ENCODE assay signal across 14 cellular contexts in genomic region chr6:166402582-166403277, GRCh38. TPM values are rescaled to one million over a fixed set of nuclear protein-coding genes. Genes with fewer than 3 reads are reported as not detected.
A peak's percentile ranks its signal among the peaks of the same experiment; 100 is the strongest.
DNase-seq lines count a peak whose midpoint lies in the region; ATAC-seq and TF ChIP-seq lines count a peak whose summit lies in the region.
"Had no signal": no experiment of that assay in that cellular context is flagged by ENCODE, and none has a peak within 500 bp of the region (broad histone marks: within the 10 kb centered on the region; RNA-seq: fewer than 3 reads in every experiment).

No MANE protein-coding gene starts in this region.

- H3K4me2 ChIP-seq in SK-N-SH, result no peak overlapping the region
- H3K4me2 ChIP-seq: smooth muscle cell had no signal

- H3F3A ChIP-seq in SK-N-SH (replicated peaks; ENCODE audit: insufficient read depth), result no peaks in the 10 kb centered on the region

- 5% methylated on average over 6 of the region's 6 CpGs for WGBS in SK-N-SH (ENCODE audit: low lambda C conversion rate)
- WGBS in right cardiac atrium, result 34% methylated on average over 6 of the region's 6 CpGs

- in situ Hi-C loops in G401 (cut with HindIII; ENCODE audit: low sequenced_read_pairs), result no loop called here

- no peak overlapping the region for H3K9ac ChIP-seq in SK-N-SH

- no peak for TF ChIP-seq CTCF in AG09309 (IDR thresholded peaks at IDR 0.05; ENCODE audit: control insufficient read depth, insufficient read depth, low read depth, low read length, missing control alignments)
- no peak for TF ChIP-seq CTCF in SK-N-SH (IDR thresholded peaks at IDR 0.05)

- no peaks in the 10 kb centered on the region for H3K9me2 ChIP-seq in SK-N-SH

- H2AFZ ChIP-seq in SK-N-SH (ENCODE audit: low read depth), result no peak overlapping the region; the same call in 1 of the 2 replicates

- POLR2A ChIA-PET in SK-N-SH (lab: Yijun Ruan, JAX), result interaction anchor here (0.6 kb wide), 1 partner anchor 36 kb away, joined by 5 read pairs; no protein-coding TSS in a partner anchor

- H3K27ac ChIP-seq in SK-N-SH (ENCODE audit: low read depth in 2 of 2, low read length in 1 of 2), result peak overlapping the region; percentile 25 to 87; a peak in 2 of 4 replicates
- H3K27ac ChIP-seq in right cardiac atrium (ENCODE audit: low read length), result no peak overlapping the region
- H3K27ac ChIP-seq: gastroesophageal sphincter, thoracic aorta had no signal

- no peaks in the 10 kb centered on the region for H3K36me3 ChIP-seq in SK-N-SH (replicated peaks in 1 of 2; ENCODE audit: control insufficient read depth in 1 of 2, insufficient read depth in 2 of 2, low read length in 1 of 2)
- H3K36me3 ChIP-seq: gastroesophageal sphincter, thoracic aorta had no signal

- ATAC-seq in GM21528 (IDR thresholded peaks at IDR 0.05; ENCODE audit: low FRiP score, unreplicated experiment) (no peak), right cardiac atrium (no peak)
- ATAC-seq: activated CD8-positive, alpha-beta T cell treated with anti-CD3 and anti-CD28 coated beads, Interleukin-2, amount 10 ng/mL, durations not matched to agents 7 days and 5 days; gastroesophageal sphincter had no signal

- intact Hi-C loops in right cardiac atrium (cut with DNase I), result loop anchor here (5.0 to 10.0 kb wide), 3 partner anchors 125 to 238 kb away; partner anchors contain the start of gene TBXT (in 1 of the 4)

- H4K20me1 ChIP-seq in SK-N-SH (ENCODE audit: insufficient read depth), result no peaks in the 10 kb centered on the region

- DNase-seq in AG09309 (ENCODE audit: low read depth), result peak; percentile 47
- peak; percentile 26 for DNase-seq in EL
- DNase-seq in SK-N-SH, result peak; percentile 80
- peak; percentile 56 for DNase-seq in fibroblast of the conjunctiva (ENCODE audit: low read depth)
- DNase-seq in G401 (ENCODE audit: low spot score), result no peak
- no peak for DNase-seq in right cardiac atrium
- DNase-seq in nucleus accumbens (lab: John Stamatoyannopoulos, UW), result no peak
- DNase-seq: activated CD8-positive, alpha-beta T cell treated with anti-CD3 and anti-CD28 coated beads, Interleukin-2, amount 10 ng/mL, durations not matched to agents 7 days and 5 days; activated naive CD4-positive, alpha-beta T cell treated with anti-CD3 and anti-CD28 coated beads, Interleukin-2, amount 50 U/mL, for 16 hours; kidney glomerular epithelial cell had no signal

- H3K4me3 ChIP-seq in AG09309 (ENCODE audit: control insufficient read depth, low read depth, low read length) (no peak overlapping the region), SK-N-SH (ENCODE audit: low read depth in 2 of 2, low read length in 1 of 2) (no peak overlapping the region), right cardiac atrium (ENCODE audit: low read length) (no peak overlapping the region)
- H3K4me3 ChIP-seq: gastroesophageal sphincter, smooth muscle cell, thoracic aorta had no signal

- CTCF ChIA-PET in SK-N-SH (lab: Yijun Ruan, JAX), result interaction anchor here (1.2 to 3.0 kb wide), 3 partner anchors 89 to 224 kb away, joined by 3 to 42 read pairs (median 4); no protein-coding TSS in a partner anchor

- TF ChIP-seq EP300 in SK-N-SH (IDR thresholded peaks at IDR 0.05; ENCODE audit: borderline replicate concordance in 1 of 2, low read depth in 1 of 2, low read length in 1 of 2), result peak in 1 of 2 experiments; percentile 40; a peak in 1 of 4 replicates

- no peak for TF ChIP-seq RAD21 in SK-N-SH (IDR thresholded peaks at IDR 0.05; ENCODE audit: low read length)

- no peaks in the 10 kb centered on the region for H3K79me2 ChIP-seq in SK-N-SH (ENCODE audit: insufficient read depth)

- H3K9me3 ChIP-seq in SK-N-SH (no peaks in the 10 kb centered on the region), right cardiac atrium (ENCODE audit: control insufficient read depth, low read length) (peaks cover 3% of the 10 kb centered on the region)
- H3K9me3 ChIP-seq: gastroesophageal sphincter, thoracic aorta had no signal

- H3K4me1 ChIP-seq in SK-N-SH (ENCODE audit: control insufficient read depth in 1 of 2, insufficient read depth in 2 of 2, low read depth in 1 of 2, low read length in 1 of 2) (peaks cover 0 to 21% of the 10 kb centered on the region in 2 experiments; a peak in 2 of 4 replicates), right cardiac atrium (ENCODE audit: control insufficient read depth, insufficient read depth, low read length) (no peaks in the 10 kb centered on the region)

- no peaks in the 10 kb centered on the region for H3K27me3 ChIP-seq in SK-N-SH (ENCODE audit: insufficient read depth)
- H3K27me3 ChIP-seq in right cardiac atrium (ENCODE audit: control insufficient read depth, insufficient read depth), result no peaks in the 10 kb centered on the region

TF ChIP-seq in SK-N-SH, 30 proteins besides CTCF, POLR2A, EP300 and RAD21:
- TF ChIP-seq SIN3A (IDR thresholded peaks at IDR 0.05; ENCODE audit: borderline replicate concordance, low read depth, low read length) (no peak), MXI1 (IDR thresholded peaks at IDR 0.05; ENCODE audit: low read depth, low read length) (no peak), RCOR1 (IDR thresholded peaks at IDR 0.05; ENCODE audit: low read length) (peak; percentile 73; the same call in 1 of the 2 replicates), TAF1 (IDR thresholded peaks at IDR 0.05; ENCODE audit: borderline replicate concordance, low read depth, low read length) (no peak), USF2 (IDR thresholded peaks at IDR 0.05; ENCODE audit: borderline replicate concordance, low read depth, low read length) (no peak), GABPA (IDR thresholded peaks at IDR 0.05; ENCODE audit: low read depth) (no peak), ZBTB33 (IDR thresholded peaks at IDR 0.05; ENCODE audit: borderline replicate concordance, low read depth) (no peak), RFX5 (IDR thresholded peaks at IDR 0.05; ENCODE audit: low read length) (no peak), FOSL2 (IDR thresholded peaks at IDR 0.05; ENCODE audit: borderline replicate concordance, low read depth) (no peak), NFIC (IDR thresholded peaks at IDR 0.05; ENCODE audit: borderline replicate concordance) (peak; percentile 7; the same call in 1 of the 2 replicates), TCF12 (IDR thresholded peaks at IDR 0.05) (peak; percentile 76), GATA2 (CRISPR knock-in tag; IDR thresholded peaks at IDR 0.05) (peak; percentile 67), FOXJ3 (CRISPR knock-in tag; IDR thresholded peaks at IDR 0.05) (0 out of 2 replicates have a peak, but pooled peaks have one; percentile 7), FOXM1 (IDR thresholded peaks at IDR 0.05; ENCODE audit: low read depth) (no peak)
- TF ChIP-seq, protein P1, sequence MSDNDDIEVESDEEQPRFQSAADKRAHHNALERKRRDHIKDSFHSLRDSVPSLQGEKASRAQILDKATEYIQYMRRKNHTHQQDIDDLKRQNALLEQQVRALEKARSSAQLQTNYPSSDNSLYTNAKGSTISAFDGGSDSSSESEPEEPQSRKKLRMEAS (IDR thresholded peaks at IDR 0.05; ENCODE audit: low read depth), result no peak
- TF ChIP-seq, protein P2, sequence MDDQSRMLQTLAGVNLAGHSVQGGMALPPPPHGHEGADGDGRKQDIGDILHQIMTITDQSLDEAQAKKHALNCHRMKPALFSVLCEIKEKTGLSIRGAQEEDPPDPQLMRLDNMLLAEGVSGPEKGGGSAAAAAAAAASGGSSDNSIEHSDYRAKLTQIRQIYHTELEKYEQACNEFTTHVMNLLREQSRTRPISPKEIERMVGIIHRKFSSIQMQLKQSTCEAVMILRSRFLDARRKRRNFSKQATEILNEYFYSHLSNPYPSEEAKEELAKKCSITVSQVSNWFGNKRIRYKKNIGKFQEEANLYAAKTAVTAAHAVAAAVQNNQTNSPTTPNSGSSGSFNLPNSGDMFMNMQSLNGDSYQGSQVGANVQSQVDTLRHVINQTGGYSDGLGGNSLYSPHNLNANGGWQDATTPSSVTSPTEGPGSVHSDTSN (IDR thresholded peaks at IDR 0.05), result peak; percentile 8; the same call in 1 of the 2 replicates
- TF ChIP-seq, protein P3, sequence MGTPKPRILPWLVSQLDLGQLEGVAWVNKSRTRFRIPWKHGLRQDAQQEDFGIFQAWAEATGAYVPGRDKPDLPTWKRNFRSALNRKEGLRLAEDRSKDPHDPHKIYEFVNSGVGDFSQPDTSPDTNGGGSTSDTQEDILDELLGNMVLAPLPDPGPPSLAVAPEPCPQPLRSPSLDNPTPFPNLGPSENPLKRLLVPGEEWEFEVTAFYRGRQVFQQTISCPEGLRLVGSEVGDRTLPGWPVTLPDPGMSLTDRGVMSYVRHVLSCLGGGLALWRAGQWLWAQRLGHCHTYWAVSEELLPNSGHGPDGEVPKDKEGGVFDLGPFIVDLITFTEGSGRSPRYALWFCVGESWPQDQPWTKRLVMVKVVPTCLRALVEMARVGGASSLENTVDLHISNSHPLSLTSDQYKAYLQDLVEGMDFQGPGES (IDR thresholded peaks at IDR 0.05; ENCODE audit: low read depth, low read length), result no peak

RNA-seq across cellular contexts. Expression of gene MPC1, which starts 20.0 kb away (rescaled TPM):
- polyA plus RNA-seq in SK-N-SH (2012; rRNA removed), result 13.6 and 13.7 TPM in 2 replicates
- 16.0 and 18.7 TPM in 2 replicates for polyA plus RNA-seq in SK-N-SH (2012; cell fraction: cytosol; rRNA removed)
- 4.5 and 10.0 TPM in 2 replicates for polyA plus RNA-seq in SK-N-SH (2012; cell fraction: nucleus; rRNA removed)
- total RNA-seq in G401 (2014; rRNA removed; shearing (Covaris generic)), result 28.7 and 37.0 TPM in 2 replicates
- 100 to 1,000 TPM; 275 to 395 (median 317) TPM for total RNA-seq in right cardiac atrium
- polyA plus RNA-seq in right cardiac atrium, result 760 TPM

Comparison
In these comparisons a context has a peak if more than half of its experiments do, and no peak if none do; other contexts are left out.
1. DNase-seq: peak in AG09309 (single experiment), EL (single experiment), SK-N-SH (single experiment) and fibroblast of the conjunctiva (single experiment); none in G401 (single experiment), right cardiac atrium (0 of 3) and nucleus accumbens (0 of 56).